1 cellular context compared by ENCODE assay signal in genomic region chr12:28177862-28178261, GRCh38.
TF ChIP-seq lines count a peak whose summit lies in the region.

No MANE protein-coding gene starts in this region.

TF ChIP-seq in neural cell, 6 proteins besides CTCF, POLR2A, EP300 and RAD21 (continued from another document):
- TF ChIP-seq REST (IDR thresholded peaks at IDR 0.05; ENCODE audit: borderline replicate concordance) (peak; percentile 51), TAF1 (IDR thresholded peaks at IDR 0.05; ENCODE audit: low read depth) (no peak), EZH2 (IDR thresholded peaks at IDR 0.05; ENCODE audit: borderline replicate concordance, insufficient read depth, low read length, poor library complexity, severe bottlenecking) (no peak), SMC3 (conservative IDR thresholded peaks at IDR 0.05; ENCODE audit: poor library complexity) (no peak)
